Comparison of ENCODE assay signal across 8 cellular contexts in the genomic region with DNA sequence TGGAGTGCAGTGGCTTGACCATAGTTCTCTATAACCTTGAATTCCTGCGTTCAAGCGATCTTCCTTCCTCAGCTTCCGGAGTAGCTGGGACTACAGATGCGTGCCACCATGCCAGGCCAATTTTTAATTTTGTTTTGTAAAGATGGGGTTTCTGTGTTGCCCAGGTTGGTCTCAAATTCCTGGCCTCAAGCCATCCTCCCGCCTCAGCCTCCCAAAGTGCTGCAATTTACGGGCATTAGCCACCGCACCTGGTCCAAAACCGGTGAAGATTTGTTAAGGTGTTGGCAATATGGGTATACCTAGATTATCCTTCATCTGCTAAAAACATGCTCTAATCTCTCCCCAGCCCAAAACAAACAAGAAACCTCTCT. TPM values are rescaled to one million over a fixed set of nuclear protein-coding genes. Genes with fewer than 3 reads are reported as not detected.
DNase-seq lines count a peak whose midpoint lies in the region; ATAC-seq, FAIRE-seq and TF ChIP-seq lines count a peak whose summit lies in the region.

No MANE protein-coding gene starts in this region.

- H3K4me1 ChIP-seq in A549 (peaks cover 21% of the 10 kb centered on the region), IMR-90 (ENCODE audit: control insufficient read depth, insufficient read depth, low read length) (peaks cover 4% of the 10 kb centered on the region), ectodermal cell (ENCODE audit: control insufficient read depth, insufficient read depth, low read length) (peaks cover 4% of the 10 kb centered on the region), muscle layer of duodenum (ENCODE audit: control insufficient read depth in 1 of 2, insufficient read depth in 2 of 2, low read length in 2 of 2) (peaks cover 0 to 15% of the 10 kb centered on the region in 2 donors)

- no peak overlapping the region for H3K23ac ChIP-seq in IMR-90 (ENCODE audit: low read depth, low read length)

- intact Hi-C loops in IMR-90 (cut with micrococcal nuclease): loop anchor here (10.0 kb wide), 1 partner anchor 64 kb away; no protein-coding TSS in a partner anchor

- ATAC-seq in A549 (no peak), IMR-90 (ENCODE audit: low read depth) (no peak)

- 92% methylated on average over 8 of the region's 8 CpGs for WGBS in A549 (ENCODE audit: missing lambda C conversion rate)
- WGBS in IMR-90 (ENCODE audit: extremely low coverage in 2 of 2, insufficient read length in 1 of 2), 2 experiments: no CpG with 5 or more reads among the region's 8 CpGs
- WGBS in ectodermal cell, 2 experiments: 95 to 96% methylated on average over 8 of the region's 8 CpGs

- TF ChIP-seq CTCF in A549 (IDR thresholded peaks at IDR 0.05): no peak
- no peak for TF ChIP-seq CTCF in IMR-90 (conservative IDR thresholded peaks at IDR 0.05; ENCODE audit: low read depth, low read length)

- no peak overlapping the region for H2AFZ ChIP-seq in IMR-90 (replicated peaks; ENCODE audit: low read length, poor library complexity)

- H2BK120ac ChIP-seq in IMR-90 (ENCODE audit: low read depth, low read length): peak overlapping the region; percentile 34; the same call in 1 of the 2 replicates

- peak overlapping the region; percentile 98 for H3K14ac ChIP-seq in IMR-90 (replicated peaks; ENCODE audit: low read depth, low read length)

- dilution Hi-C loops in IMR-90 (cut with HindIII; ENCODE audit: low sequenced_read_pairs, unreplicated experiment): no loop called here

- H3K36me3 ChIP-seq in IMR-90 (ENCODE audit: control insufficient read depth, insufficient read depth, low read length): no peaks in the 10 kb centered on the region
- no peaks in the 10 kb centered on the region for H3K36me3 ChIP-seq in ectodermal cell (ENCODE audit: control insufficient read depth, insufficient read depth, low read length)
- H3K36me3 ChIP-seq in muscle layer of duodenum (ENCODE audit: control insufficient read depth in 1 of 2, insufficient read depth in 2 of 2, low read length in 2 of 2): peaks cover 0 to 4% of the 10 kb centered on the region in 2 donors

- H3K4ac ChIP-seq in IMR-90 (ENCODE audit: low read depth, low read length): peak overlapping the region; percentile 96

- H3K56ac ChIP-seq in IMR-90 (ENCODE audit: extremely low read depth, insufficient read depth, low read length): peak overlapping the region; percentile 98; the same call in 1 of the 2 replicates

- TF ChIP-seq RAD21 in A549 (conservative IDR thresholded peaks at IDR 0.05 in 1 of 2, IDR thresholded peaks at IDR 0.05 in 1 of 2) (no peak), IMR-90 (IDR thresholded peaks at IDR 0.05; ENCODE audit: low read length) (no peak)

- peak overlapping the region; percentile 35 for H2AK9ac ChIP-seq in IMR-90 (replicated peaks; ENCODE audit: low read depth, low read length, poor library complexity)

- TF ChIP-seq EP300 in A549 (IDR thresholded peaks at IDR 0.05): no peak

- H3K27me3 ChIP-seq in IMR-90 (ENCODE audit: control insufficient read depth, insufficient read depth, low read length) (no peaks in the 10 kb centered on the region), ectodermal cell (ENCODE audit: control insufficient read depth, insufficient read depth, low read length, poor library complexity, severe bottlenecking) (no peaks in the 10 kb centered on the region), muscle layer of duodenum (ENCODE audit: low read depth, low read length) (no peaks in the 10 kb centered on the region)

- FAIRE-seq in A549 (lab: Jason Lieb, UNC): no peak

- H4K5ac ChIP-seq in IMR-90 (ENCODE audit: low read depth, low read length): peak overlapping the region; percentile 95

- H3K27ac ChIP-seq in A549: peak overlapping the region; percentile 83 to 90
- peak overlapping the region; percentile 94 for H3K27ac ChIP-seq in IMR-90 (ENCODE audit: insufficient read depth, low read length)
- H3K27ac ChIP-seq in ectodermal cell (ENCODE audit: insufficient read depth, low read depth, low read length, poor library complexity, severe bottlenecking): peak overlapping the region; percentile 97
- peak overlapping the region; percentile 98 for H3K27ac ChIP-seq in muscle layer of duodenum (ENCODE audit: low read length)

- no peak for TF ChIP-seq POLR2A in A549 (IDR thresholded peaks at IDR 0.05; ENCODE audit: low read length)
- TF ChIP-seq POLR2A in IMR-90 (IDR thresholded peaks at IDR 0.05; ENCODE audit: low read depth, low read length): no peak

- peaks cover 19% of the 10 kb centered on the region for H4K20me1 ChIP-seq in IMR-90 (ENCODE audit: insufficient read depth, low read length)

- no TSS peak for BruUV-seq in IMR-90 (replicated peaks; lab: Mats Ljungman, UMichigan)

- H2BK15ac ChIP-seq in IMR-90 (ENCODE audit: low read depth, low read length): peak overlapping the region; percentile 98; the same call in 1 of the 3 replicates

- peaks cover 8% of the 10 kb centered on the region; the same call in 1 of the 2 replicates for H3K9me1 ChIP-seq in IMR-90 (ENCODE audit: insufficient read depth, low read length)

- H3K4me3 ChIP-seq in A549 (peak overlapping the region; percentile 54), IMR-90 (ENCODE audit: insufficient read depth, low read depth, low read length) (peak overlapping the region; percentile 61; the same call in 1 of the 2 replicates), ectodermal cell (ENCODE audit: insufficient read depth, low read depth, low read length) (peak overlapping the region; percentile 58), muscle layer of duodenum (ENCODE audit: low read depth in 1 of 2, low read length in 2 of 2) (peak overlapping the region; percentile 65 to 84)

- peaks cover 14 to 32% of the 10 kb centered on the region in 2 experiments; a peak in 3 of 4 replicates for H3K79me1 ChIP-seq in IMR-90 (ENCODE audit: low read depth in 1 of 2, low read length in 2 of 2)

- H2BK5ac ChIP-seq in IMR-90 (ENCODE audit: low read depth, low read length, poor library complexity, severe bottlenecking): peak overlapping the region; percentile 96

- H3K18ac ChIP-seq in IMR-90 (ENCODE audit: low read depth, low read length): no peak overlapping the region

- DNase-seq in A549 (ENCODE audit: low read depth in 1 of 2, low spot score in 1 of 2) (no peak), IMR-90 (no peak), NCI-H2107 treated with DMSO at 0.1 percent for 48 hours (lab: John Stamatoyannopoulos, UW; ENCODE audit: unreplicated experiment) (no peak), HEK293T (ENCODE audit: extremely low spot score) (no peak), AML-193 (lab: John Stamatoyannopoulos, UW) (no peak)
- DNase-seq in activated CD8-positive, alpha-beta memory T cell treated with anti-CD3 and anti-CD28 coated beads, Interleukin-2, amount 50 U/mL, for 4 hours: no peak

- in situ Hi-C loops in IMR-90 (cut with MboI; ENCODE audit: low sequenced_read_pairs): no loop called here

- H3K9me3 ChIP-seq in A549 (no peaks in the 10 kb centered on the region), IMR-90 (ENCODE audit: control insufficient read depth, insufficient read depth, low read length) (no peaks in the 10 kb centered on the region), ectodermal cell (ENCODE audit: control insufficient read depth, low read length) (no peaks in the 10 kb centered on the region), muscle layer of duodenum (ENCODE audit: control insufficient read depth in 1 of 2, low read length in 2 of 2) (no peaks in the 10 kb centered on the region)

- H3K4me2 ChIP-seq in A549 (peak overlapping the region; percentile 89), IMR-90 (ENCODE audit: low read depth, low read length) (peak overlapping the region; percentile 81)

- no peak overlapping the region for H2BK20ac ChIP-seq in IMR-90 (ENCODE audit: low read depth, low read length)

- H4K91ac ChIP-seq in IMR-90 (ENCODE audit: insufficient read depth, low read depth, low read length): peak overlapping the region; percentile 100

- POLR2A ChIA-PET in A549 (lab: Yijun Ruan, JAX): interaction anchor here (0.6 to 1.9 kb wide), 7 partner anchors 15 to 131 kb away, joined by 3 to 6 read pairs (median 4); no protein-coding TSS in a partner anchor
- POLR2A ChIA-PET in IMR-90 (lab: Charles Lee; ENCODE audit: unreplicated experiment): no interaction called here
- POLR2A ChIA-PET in HEK293T (lab: Yijun Ruan, JAX): interaction anchor here (0.6 to 2.1 kb wide), 16 partner anchors 9 to 60 kb away, joined by 3 to 9 read pairs (median 4); no protein-coding TSS in a partner anchor

- CTCF ChIA-PET in A549 (lab: Yijun Ruan, JAX): interaction anchor here (1.1 to 1.3 kb wide), 2 partner anchors 10 to 43 kb away, joined by 4 to 7 read pairs; no protein-coding TSS in a partner anchor
- CTCF ChIA-PET in IMR-90 (lab: Yijun Ruan, JAX): no interaction called here
- CTCF ChIA-PET in HEK293T (lab: Yijun Ruan, JAX): no interaction called here

- H3K9ac ChIP-seq in IMR-90 (ENCODE audit: low read depth, low read length): peak overlapping the region; percentile 97

- H4K8ac ChIP-seq in IMR-90 (ENCODE audit: low read depth in 2 of 2, low read length in 2 of 2): peak overlapping the region; percentile 83 to 99; a peak in 3 of 4 replicates

- H2AK5ac ChIP-seq in IMR-90 (ENCODE audit: low read depth, low read length): peak overlapping the region; percentile 93

TF ChIP-seq in A549, 52 proteins besides CTCF, POLR2A, EP300 and RAD21 (continues in another document):
- no peak for TF ChIP-seq NPAS2 (CRISPR knock-in tag; IDR thresholded peaks at IDR 0.05; ENCODE audit: borderline replicate concordance)
- TF ChIP-seq ESRRA (IDR thresholded peaks at IDR 0.05; ENCODE audit: borderline replicate concordance, low read length): no peak
- no peak for TF ChIP-seq HOXA7 (CRISPR knock-in tag; IDR thresholded peaks at IDR 0.05)

TF ChIP-seq in IMR-90, 13 proteins besides CTCF, POLR2A, EP300 and RAD21 (continues in another document):
- TF ChIP-seq CEBPB (IDR thresholded peaks at IDR 0.05; ENCODE audit: low read depth, low read length) (no peak), FOS (IDR thresholded peaks at IDR 0.05; ENCODE audit: low read depth, low read length) (no peak)

RNA-seq across cellular contexts. Expression of a gene that starts 1.3 kb away (rescaled TPM):
- polyA plus RNA-seq in A549 (2011; rRNA removed) (17.5 and 20.8 TPM in 2 replicates), A549 (2017; fragmentation: RNase III; extraction: RNeasy Plus Mini Kit Qiagen cat#74134 plus additional on column Dnase treatment) (8.5 to 11.0 TPM (median 9.3 TPM) in 3 replicates), IMR-90 (2012; rRNA removed) (5.3 and 7.9 TPM in 2 replicates)
- 2.8 and 3.1 TPM in 2 replicates for polyA plus RNA-seq in A549 (2012; cell fraction: cytosol; rRNA removed)
- 3.5 and 5.1 TPM in 2 replicates for polyA plus RNA-seq in A549 (2012; cell fraction: nucleus; rRNA removed)
- polyA minus RNA-seq in A549 (2011; rRNA and poly(A)+ RNA removed): 10.9 and 11.1 TPM in 2 replicates
- 20.3 and 22.8 TPM in 2 replicates for total RNA-seq in IMR-90 (2012; rRNA removed)
- 1.3 and 2.0 TPM in 2 replicates for polyA plus RNA-seq in IMR-90 (2012; cell fraction: cytosol; rRNA removed)
- 2.4 and 29.3 TPM in 2 replicates for polyA plus RNA-seq in IMR-90 (2012; cell fraction: nucleus; rRNA removed; ENCODE audit: low replicate concordance)
- 10.6 TPM for polyA plus RNA-seq in ectodermal cell (2013, experiment 1 of 4)
- polyA plus RNA-seq in ectodermal cell (2013, experiment 2 of 4): 9.2 TPM
- 10.6 TPM for polyA plus RNA-seq in ectodermal cell (2013, experiment 3 of 4)
- 12.0 TPM for polyA plus RNA-seq in ectodermal cell (2013, experiment 4 of 4)
